ENCODE assay signal across 37 cellular contexts in the genomic region with DNA sequence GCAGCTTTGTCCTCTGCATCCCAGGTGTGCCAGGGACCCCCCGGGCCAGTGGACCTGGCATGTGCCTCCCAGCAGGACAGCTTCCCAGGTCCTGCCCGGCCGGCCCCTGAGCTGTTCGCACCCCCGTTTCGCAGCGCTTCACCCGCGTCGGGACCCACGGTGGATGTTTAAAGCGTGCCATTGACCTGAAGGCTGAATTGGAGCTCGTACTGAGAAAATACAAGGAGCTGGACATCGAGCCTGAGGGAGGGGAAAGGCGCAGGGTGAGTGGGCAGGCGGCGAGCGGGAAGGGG. TPM values are rescaled to one million over a fixed set of nuclear protein-coding genes. Genes with fewer than 3 reads are reported as not detected.
"Had no signal": no experiment of that assay in that cellular context is flagged by ENCODE, and none has a peak within 500 bp of the region (broad histone marks: within the 10 kb centered on the region; RNA-seq: fewer than 3 reads in every experiment).

No MANE protein-coding gene starts in this region.

- H3K9me3 ChIP-seq: adrenal gland, ascending aorta, body of pancreas, breast epithelium had no signal

- H3K36me3 ChIP-seq: breast epithelium, cardiac muscle cell had no signal

- H3K27ac ChIP-seq: adrenal gland, ascending aorta, body of pancreas, brain microvascular endothelial cell, breast epithelium, cardiac muscle cell had no signal

- H3K4me1 ChIP-seq: breast epithelium had no signal

- DNase-seq: activated effector memory CD4-positive, alpha-beta T cell treated with anti-CD3 and anti-CD28 coated beads, Interleukin-2, amount 50 U/mL, for 16 hours; activated effector memory CD4-positive, alpha-beta T cell treated with Interleukin-2 at 50 U/mL for 16 hours; activated gamma-delta T cell; activated gamma-delta T cell treated with Interleukin-2 at 50 U/mL for 16 hours; activated naive CD4-positive, alpha-beta T cell; activated naive CD4-positive, alpha-beta T cell treated with anti-CD3 and anti-CD28 coated beads for 36 hours; activated naive CD4-positive, alpha-beta T cell treated with anti-CD3 and anti-CD28 coated beads, Interleukin-2, amount 10 ng/mL, durations not matched to agents 7 days and 5 days; activated naive CD4-positive, alpha-beta T cell treated with anti-CD3 and anti-CD28 coated beads, Interleukin-2, amount 50 U/mL, for 16 hours; activated naive CD4-positive, alpha-beta T cell treated with Interleukin-2 at 50 U/mL for 16 hours; activated naive CD8-positive, alpha-beta T cell treated with anti-CD3 and anti-CD28 coated beads for 36 hours; activated naive CD8-positive, alpha-beta T cell treated with anti-CD3 and anti-CD28 coated beads, Interleukin-2, amount 10 ng/mL, durations not matched to agents 7 days and 5 days; activated naive CD8-positive, alpha-beta T cell treated with anti-CD3 and anti-CD28 coated beads, Interleukin-2, amount 50 U/mL, for 24 hours; activated T-cell treated with anti-CD3 and anti-CD28 coated beads, Interleukin-2, amount 50 U/mL, for 24 hours; activated T-cell treated with anti-CD3 and anti-CD28 coated beads, Interleukin-2, amount 50 U/mL, for 4 hours; activated T-cell treated with anti-CD3 and anti-CD28 coated beads, Interleukin-2, amount 50 U/mL, for 48 hours; activated T-cell treated with anti-CD3 and anti-CD28 coated beads, Interleukin-2, amount 50 U/mL, for 72 hours; adrenal gland; amniotic stem cell; aorta; body of pancreas; brain microvascular endothelial cell; caudate nucleus; central memory CD4-positive, alpha-beta T cell; cerebellar nuclear complex had no signal

- FAIRE-seq: astrocyte, bronchial epithelial cell had no signal

- H3K4me3 ChIP-seq: adrenal gland, ascending aorta, body of pancreas, breast epithelium, cardiac muscle cell had no signal

- ATAC-seq: activated naive CD4-positive, alpha-beta T cell treated with anti-CD3 and anti-CD28 coated beads, Interleukin-2, amount 50 U/mL, for 72 hours; activated naive CD8-positive, alpha-beta T cell treated with anti-CD3 and anti-CD28 coated beads, Interleukin-2, amount 50 U/mL, for 24 hours; activated T-cell treated with anti-CD3 and anti-CD28 coated beads, Interleukin-2, amount 50 U/mL, for 4 hours; activated T-cell treated with anti-CD3 and anti-CD28 coated beads, Interleukin-2, amount 50 U/mL, for 72 hours; activated T-helper 17 cell treated with anti-CD3 and anti-CD28 coated beads, Interleukin-2, amount 50 U/mL, for 72 hours; body of pancreas had no signal

- H3K27me3 ChIP-seq: adrenal gland, ascending aorta, body of pancreas, brain microvascular endothelial cell, breast epithelium, cardiac muscle cell had no signal

RNA-seq across cellular contexts. Expression of gene NKX1-1, which starts 51.3 kb away (rescaled TPM):
- total RNA-seq: activated naive CD4-positive, alpha-beta T cell treated with anti-CD3 and anti-CD28 coated beads for 36 hours; activated naive CD4-positive, alpha-beta T cell treated with anti-CD3 and anti-CD28 coated beads, Interleukin-2, amount 50 U/mL, for 72 hours; activated naive CD8-positive, alpha-beta T cell treated with anti-CD3 and anti-CD28 coated beads for 36 hours; activated naive CD8-positive, alpha-beta T cell treated with anti-CD3 and anti-CD28 coated beads, Interleukin-2, amount 10 ng/mL, durations not matched to agents 7 days and 5 days; activated T-cell treated with anti-CD3 and anti-CD28 coated beads, Interleukin-2, amount 50 U/mL, for 4 hours; activated T-cell treated with anti-CD3 and anti-CD28 coated beads, Interleukin-2, amount 50 U/mL, for 72 hours; activated T-helper 1 cell treated with anti-CD3 and anti-CD28 coated beads, Interleukin-12 subunit alpha, Interleukin-12 subunit beta, Interleukin-2, Interleukin-4 antibody, amounts not matched to agents 30 ng/mL and 10 ng/mL and 1 ng/mL, durations not matched to agents 14 hours and 24 hours and 36 hours; activated T-helper 17 cell treated with anti-CD3 and anti-CD28 coated beads, Interleukin-2, amount 50 U/mL, for 72 hours; activated T-helper 2 cell treated with anti-CD3 and anti-CD28 coated beads, Interferon-gamma antibody, Interleukin-2, Interleukin-4, amounts not matched to agents 10 μg/mL and 5 μg/mL and 100 μg/mL, durations not matched to agents 14 hours and 24 hours and 36 hours; adrenal gland; aorta; ascending aorta; astrocyte; body of pancreas; breast epithelium; bronchial epithelial cell; cardiac muscle cell; cardiac septum; cerebellum; chondrocyte had no signal
- polyA plus RNA-seq: adipose tissue, adrenal gland, aorta, cardiac muscle cell had no signal
